Comparison of ENCODE assay signal across 8 cellular contexts in genomic region chr17:62109378-62109902, GRCh38. TPM values are rescaled to one million over a fixed set of nuclear protein-coding genes. Genes with fewer than 3 reads are reported as not detected.
DNase-seq lines count a peak whose midpoint lies in the region; ATAC-seq and TF ChIP-seq lines count a peak whose summit lies in the region.

No MANE protein-coding gene starts in this region.

- no peak overlapping the region for H3K4me2 ChIP-seq in OCI-LY1 (ENCODE audit: low read length)

- no peak overlapping the region for H3K27ac ChIP-seq in OCI-LY1 (ENCODE audit: low read depth, low read length, poor library complexity, severe bottlenecking)
- H3K27ac ChIP-seq in heart right ventricle, result no peak overlapping the region

- no peaks in the 10 kb centered on the region for H3K79me2 ChIP-seq in OCI-LY1 (ENCODE audit: insufficient read depth, low read length)

- H3K9ac ChIP-seq in OCI-LY1 (ENCODE audit: low read length), result no peak overlapping the region

- H3K4me1 ChIP-seq in OCI-LY1 (ENCODE audit: insufficient read depth, low read length, severe bottlenecking) (no peaks in the 10 kb centered on the region), heart right ventricle (no peaks in the 10 kb centered on the region)

- no peaks in the 10 kb centered on the region; the same call in 1 of the 2 replicates for H3K36me3 ChIP-seq in OCI-LY1 (ENCODE audit: insufficient read depth, low read length)
- no peaks in the 10 kb centered on the region for H3K36me3 ChIP-seq in heart right ventricle

- peak; percentile 97 for TF ChIP-seq CTCF in OCI-LY1 (IDR thresholded peaks at IDR 0.05; ENCODE audit: low read length)
- TF ChIP-seq CTCF in heart right ventricle (IDR thresholded peaks at IDR 0.05), result peak in 5 of 9 donors; percentile 22 to 50 (median 32)

- no peaks in the 10 kb centered on the region for H3K9me3 ChIP-seq in OCI-LY1 (ENCODE audit: low read length)
- H3K9me3 ChIP-seq in heart right ventricle, result peaks cover 0 to 10% (median 0%) of the 10 kb centered on the region in 11 donors

- H3K9me2 ChIP-seq in OCI-LY1 (ENCODE audit: low read depth, low read length), result no peaks in the 10 kb centered on the region

- intact Hi-C loops in heart right ventricle (cut with DNase I), result no loop called here

- H3K27me3 ChIP-seq in OCI-LY1 (ENCODE audit: insufficient read depth, low read length), result 0 out of 2 replicates have a peak, but pooled peaks cover 6% of the 10 kb centered on the region
- peaks cover 0 to 31% (median 0%) of the 10 kb centered on the region in 7 donors for H3K27me3 ChIP-seq in heart right ventricle

- 12 to 23% methylated on average over 2 of the region's 2 CpGs for WGBS in heart right ventricle, 2 donors

- DNase-seq in ELR (ENCODE audit: low read depth), result peak; percentile 88
- peak; percentile 8 for DNase-seq in activated T-cell treated with anti-CD3 and anti-CD28 coated beads for 4 hours
- peak in 1 of 2 donors; percentile 4 for DNase-seq in heart right ventricle
- peak; percentile 3 for DNase-seq in stimulated activated CD4-positive, alpha-beta T cell treated with anti-CD3 and anti-CD28 coated beads, Interleukin-2, amount 100 ng/mL, for 4 hours (ENCODE audit: low read depth)
- DNase-seq in cerebellar nuclear complex (lab: John Stamatoyannopoulos, UW), result no peak

- no peak overlapping the region for H3K4me3 ChIP-seq in OCI-LY1 (ENCODE audit: low read depth, low read length, poor library complexity, severe bottlenecking)
- H3K4me3 ChIP-seq in heart right ventricle, result no peak overlapping the region

- ATAC-seq in GM21390 (IDR thresholded peaks at IDR 0.05; ENCODE audit: unreplicated experiment) (peak; percentile 100), HG03575 (IDR thresholded peaks at IDR 0.05; ENCODE audit: extremely low read depth, insufficient number of reproducible peaks, low FRiP score, unreplicated experiment) (peak; percentile 93), heart right ventricle (peak in 4 of 8 donors; percentile 35 to 70 (median 42))

- no peak overlapping the region for H2AFZ ChIP-seq in OCI-LY1 (ENCODE audit: low read length)

- no peaks in the 10 kb centered on the region for H3F3A ChIP-seq in OCI-LY1 (ENCODE audit: insufficient read depth, low read length)

- no peaks in the 10 kb centered on the region for H4K20me1 ChIP-seq in OCI-LY1 (ENCODE audit: insufficient read depth, low read length)

RNA-seq across cellular contexts. Expression of gene MED13, which starts 44.4 kb away (rescaled TPM):
- total RNA-seq in heart right ventricle, result 10 to 100 TPM; 29.1 to 51.6 (median 37.0) TPM
- polyA plus RNA-seq in heart right ventricle, result 1 to 10 TPM; 4.1 to 5.8 TPM

Comparison
In these comparisons a context has a peak if more than half of its experiments do, and no peak if none do; other contexts are left out.
1. DNase-seq: peak in ELR (single experiment), activated T-cell treated with anti-CD3 and anti-CD28 coated beads for 4 hours (single experiment) and stimulated activated CD4-positive, alpha-beta T cell treated with anti-CD3 and anti-CD28 coated beads, Interleukin-2, amount 100 ng/mL, for 4 hours (single experiment); none in cerebellar nuclear complex (0 of 2).